In the genomic region with DNA sequence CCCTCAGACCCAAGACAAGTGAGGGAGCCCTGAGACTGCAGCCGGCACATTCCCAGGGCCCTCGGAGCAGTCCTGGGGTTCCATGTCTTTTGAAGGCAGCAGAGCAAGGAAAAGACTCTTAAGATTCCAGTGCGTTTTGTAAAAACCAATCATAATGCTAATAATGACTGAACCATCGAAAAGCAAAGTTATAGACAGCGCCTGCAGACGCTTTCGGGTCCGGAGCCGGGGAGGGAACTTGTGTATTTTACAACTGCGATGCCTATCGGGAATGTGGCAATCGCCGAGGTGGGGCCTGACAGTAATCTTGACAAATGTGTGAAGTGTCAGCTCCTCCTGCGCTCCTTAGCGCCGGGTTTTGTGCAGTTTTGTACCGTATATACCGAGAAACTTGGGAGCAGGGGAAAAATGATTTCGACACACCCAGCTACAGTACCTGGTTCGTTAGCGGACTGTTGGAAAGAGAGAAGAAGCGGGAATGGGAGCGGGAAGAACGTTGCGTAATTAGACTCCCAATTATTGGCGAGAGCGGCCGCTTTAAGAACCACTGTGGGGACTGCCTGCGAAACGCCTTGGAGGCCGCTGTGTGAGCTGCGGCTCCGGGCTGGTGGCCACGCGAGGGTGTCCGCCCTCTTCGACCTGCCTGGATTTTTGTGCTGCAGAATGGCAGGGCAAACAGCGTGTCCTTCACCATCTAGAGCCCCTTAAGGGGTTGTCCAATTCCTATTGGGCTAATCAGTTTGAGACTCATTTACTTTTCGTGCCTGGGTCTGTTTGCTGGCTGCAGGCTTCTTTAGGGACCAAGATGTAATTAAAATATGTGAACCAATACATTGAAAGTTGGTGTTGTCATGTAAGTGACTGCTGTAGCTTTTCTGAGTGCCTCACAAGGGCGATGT, we compare ENCODE assay signal across 8 cellular contexts. TPM values are rescaled to one million over a fixed set of nuclear protein-coding genes. Genes with fewer than 3 reads are reported as not detected.
DNase-seq lines count a peak whose midpoint lies in the region; ATAC-seq and TF ChIP-seq lines count a peak whose summit lies in the region.

No MANE protein-coding gene starts in this region.

- intact Hi-C loops in left ventricle myocardium superior (cut with micrococcal nuclease), result loop anchor here (10.0 kb wide), 1 partner anchor 55 kb away; no protein-coding TSS in a partner anchor

- H3K27me3 Mint-ChIP-seq in progenitor cell of endocrine pancreas, result peaks cover 70% of the 10 kb centered on the region

- TF ChIP-seq CTCF in progenitor cell of endocrine pancreas (IDR thresholded peaks at IDR 0.05; ENCODE audit: unreplicated experiment), result no peak

- peak overlapping the region; percentile 63 for H3K4me3 Mint-ChIP-seq in progenitor cell of endocrine pancreas (ENCODE audit: low read depth)

- peaks cover under 1% of the 10 kb centered on the region for H3K9me3 Mint-ChIP-seq in progenitor cell of endocrine pancreas (ENCODE audit: low read depth)

- no peaks in the 10 kb centered on the region for H3K36me3 Mint-ChIP-seq in progenitor cell of endocrine pancreas (ENCODE audit: insufficient read depth)

- DNase-seq in GM04504 (ENCODE audit: low read depth), result peak; percentile 61
- DNase-seq in NCI-H2029 treated with DMSO at 0.1 percent for 48 hours (lab: John Stamatoyannopoulos, UW), result peak; percentile 52
- DNase-seq in anterior cingulate cortex (lab: John Stamatoyannopoulos, UW), result peak in 32 of 58 donors; percentile 11 to 69 (median 29)
- peak; percentile 84 for DNase-seq in left ventricle myocardium superior
- no peak for DNase-seq in progenitor cell of endocrine pancreas (ENCODE audit: low spot score, unreplicated experiment)
- no peak for DNase-seq in cerebellar nuclear complex (lab: John Stamatoyannopoulos, UW)
- DNase-seq in stimulated activated CD4-positive, alpha-beta T cell treated with anti-CD3 and anti-CD28 coated beads, Interleukin-4, amount 100 ng/mL, for 24 hours, result no peak

- peaks cover 31% of the 10 kb centered on the region for H3K4me1 Mint-ChIP-seq in progenitor cell of endocrine pancreas (ENCODE audit: low read depth)

- peak overlapping the region; percentile 59 for H3K27ac Mint-ChIP-seq in progenitor cell of endocrine pancreas

- ATAC-seq in left ventricle myocardium superior, result peak; percentile 50
- ATAC-seq in GM21423 (IDR thresholded peaks at IDR 0.05; ENCODE audit: unreplicated experiment), result no peak

RNA-seq across cellular contexts. Expression of a gene that starts 2.4 kb away (rescaled TPM):
- total RNA-seq in left ventricle myocardium superior, result 212 TPM
- 5.1 and 5.9 TPM in 2 replicates for total RNA-seq in progenitor cell of endocrine pancreas

Comparison
In these comparisons a context has a peak if more than half of its experiments do, and no peak if none do; other contexts are left out.
1. DNase-seq: peak in GM04504 (single experiment), NCI-H2029 treated with DMSO at 0.1 percent for 48 hours (single experiment), anterior cingulate cortex (32 of 58) and left ventricle myocardium superior (single experiment); none in progenitor cell of endocrine pancreas (single experiment), cerebellar nuclear complex (0 of 2) and stimulated activated CD4-positive, alpha-beta T cell treated with anti-CD3 and anti-CD28 coated beads, Interleukin-4, amount 100 ng/mL, for 24 hours (single experiment).
2. RNA of a gene that starts 2.4 kb away (total RNA-seq): 212 TPM in left ventricle myocardium superior (single experiment); 5.1 to 5.9 TPM in progenitor cell of endocrine pancreas; every median in the first group is over 10 times any median in the second.